Comparison of ENCODE assay signal across 1 cellular context in genomic region chr17:41664172-41664457, GRCh38.
A peak's percentile ranks its signal among the peaks of the same experiment; 100 is the strongest.
TF ChIP-seq lines count a peak whose summit lies in the region.

No MANE protein-coding gene starts in this region.

TF ChIP-seq in HepG2, 621 proteins besides CTCF, POLR2A, EP300 and RAD21:
- TF ChIP-seq GPN1 (CRISPR knock-in tag; IDR thresholded peaks at IDR 0.05; ENCODE audit: borderline replicate concordance) (no peak), ZNF768 (CRISPR knock-in tag; IDR thresholded peaks at IDR 0.05) (peak; percentile 65)
